In genomic region chr2:119679846-119680245, GRCh38 we compare ENCODE assay signal across 8 cellular contexts. TPM values are rescaled to one million over a fixed set of nuclear protein-coding genes. Genes with fewer than 3 reads are reported as not detected.
DNase-seq lines count a peak whose midpoint lies in the region; ATAC-seq lines count a peak whose summit lies in the region.

No MANE protein-coding gene starts in this region.

- peak overlapping the region; percentile 55 to 84 for H3K4me3 ChIP-seq in CD4-positive, alpha-beta memory T cell (ENCODE audit: low read length in 2 of 2)
- H3K4me3 ChIP-seq in endocrine pancreas (ENCODE audit: control insufficient read depth, insufficient read depth, low read length) (peak overlapping the region; percentile 86), neuronal stem cell (ENCODE audit: low read length in 2 of 2) (peak overlapping the region; percentile 90 to 92)

- peaks cover 17% of the 10 kb centered on the region for H3K4me1 ChIP-seq in CD4-positive, alpha-beta memory T cell (ENCODE audit: insufficient read depth, low read length)
- no peaks in the 10 kb centered on the region for H3K4me1 ChIP-seq in endocrine pancreas (ENCODE audit: control insufficient read depth, insufficient read depth, low read length)
- peaks cover 9 to 11% of the 10 kb centered on the region in 2 donors for H3K4me1 ChIP-seq in neuronal stem cell (ENCODE audit: control insufficient read depth in 2 of 2, insufficient read depth in 1 of 2, low read depth in 1 of 2, low read length in 2 of 2)

- DNase-seq in CD4-positive, alpha-beta memory T cell, result no peak
- DNase-seq in NCI-H82 treated with DMSO at 0.1 percent for 48 hours (lab: John Stamatoyannopoulos, UW; ENCODE audit: unreplicated experiment) (peak; percentile 99), neuronal stem cell (ENCODE audit: low spot score) (no peak), occipital lobe (lab: John Stamatoyannopoulos, UW) (no peak)

- peaks cover 9 to 27% of the 10 kb centered on the region in 2 donors for H3K36me3 Mint-ChIP-seq in CD4-positive, alpha-beta memory T cell

- no peak overlapping the region for H3K14ac ChIP-seq in neuronal stem cell (ENCODE audit: low read length)

- H3K27me3 Mint-ChIP-seq in CD4-positive, alpha-beta memory T cell, result peaks cover 0 to 6% of the 10 kb centered on the region in 2 donors

- H2BK120ac ChIP-seq in neuronal stem cell (ENCODE audit: low read depth, low read length), result no peak overlapping the region

- CTCF ChIA-PET in CD4-positive, alpha-beta memory T cell (lab: Charles Lee; ENCODE audit: partially characterized antibody), result no interaction called here

- no CpG with 5 or more reads among the region's 2 CpGs for whole genome bisulfite sequencing in neuronal stem cell (ENCODE audit: extremely low coverage in 2 of 2, insufficient read length in 2 of 2, insufficient replicate concordance in 1 of 2), 2 donors

- H2AK5ac ChIP-seq in neuronal stem cell (ENCODE audit: low read depth, low read length), result no peak overlapping the region

- peak overlapping the region; percentile 80 for H3K4me2 ChIP-seq in neuronal stem cell (ENCODE audit: insufficient read depth, low read length, poor library complexity, severe bottlenecking)

- H3K79me1 ChIP-seq in neuronal stem cell (ENCODE audit: low read depth, low read length), result peaks cover 6% of the 10 kb centered on the region

- H3K27me3 ChIP-seq in CD4-positive, alpha-beta memory T cell (ENCODE audit: insufficient read depth, low read length), result no peaks in the 10 kb centered on the region
- no peaks in the 10 kb centered on the region for H3K27me3 ChIP-seq in endocrine pancreas (ENCODE audit: control insufficient read depth, insufficient read depth, low read length)
- peaks cover 0 to 7% (median 0%) of the 10 kb centered on the region in 3 experiments for H3K27me3 ChIP-seq in neuronal stem cell (ENCODE audit: control insufficient read depth in 3 of 3, insufficient read depth in 3 of 3, low read depth in 1 of 3, low read length in 3 of 3)

- H4K91ac ChIP-seq in neuronal stem cell (ENCODE audit: low read depth, low read length, poor library complexity), result no peak overlapping the region

- no peaks in the 10 kb centered on the region for H3K9me3 ChIP-seq in CD4-positive, alpha-beta memory T cell (ENCODE audit: control insufficient read depth in 1 of 2, low read length in 2 of 2)
- H3K9me3 ChIP-seq in endocrine pancreas (ENCODE audit: control insufficient read depth, low read length) (no peaks in the 10 kb centered on the region), neuronal stem cell (replicated peaks in 1 of 2; ENCODE audit: control insufficient read depth in 2 of 2, insufficient read depth in 1 of 2, low read depth in 1 of 2, low read length in 2 of 2) (no peaks in the 10 kb centered on the region)

- intact Hi-C loops in CD4-positive, alpha-beta memory T cell (cut with micrococcal nuclease), result loop anchor here (1.0 to 2.0 kb wide), 8 partner anchors 15 to 1865 kb away; partner anchors contain the start of genes C2orf76, DBI, DDX18 and EPB41L5

- H3K4ac ChIP-seq in neuronal stem cell (ENCODE audit: low read length), result no peak overlapping the region

- no peak overlapping the region for H2BK12ac ChIP-seq in neuronal stem cell (ENCODE audit: low read length)

- peaks cover 0 to 12% (median 0%) of the 10 kb centered on the region in 8 donors for H3K9me3 Mint-ChIP-seq in CD4-positive, alpha-beta memory T cell

- peak overlapping the region; percentile 75 to 96 (median 94) for H3K4me3 Mint-ChIP-seq in CD4-positive, alpha-beta memory T cell

- H3K27ac ChIP-seq in CD4-positive, alpha-beta memory T cell (ENCODE audit: low read depth, low read length), result peak overlapping the region; percentile 75
- no peak overlapping the region for H3K27ac ChIP-seq in neuronal stem cell (replicated peaks; ENCODE audit: low read length)

- H2BK15ac ChIP-seq in neuronal stem cell (ENCODE audit: low read length), result no peak overlapping the region

- POLR2A ChIA-PET in CD4-positive, alpha-beta memory T cell (lab: Charles Lee; ENCODE audit: partially characterized antibody), result interaction anchor here (3.3 kb wide), 1 partner anchor 16 kb away, joined by 31 read pairs; no protein-coding TSS in a partner anchor

- H3K27ac Mint-ChIP-seq in CD4-positive, alpha-beta memory T cell, result peak overlapping the region; percentile 59 to 98 (median 96)

- H3K4me1 Mint-ChIP-seq in CD4-positive, alpha-beta memory T cell, result peaks cover 22 to 49% (median 35%) of the 10 kb centered on the region in 4 donors

- H3K23ac ChIP-seq in neuronal stem cell (ENCODE audit: low read depth, low read length, poor library complexity), result no peak overlapping the region

- no peak overlapping the region for H2BK5ac ChIP-seq in neuronal stem cell (ENCODE audit: low read length)

- H3K18ac ChIP-seq in neuronal stem cell (ENCODE audit: low read length), result no peak overlapping the region

- ATAC-seq in GM21825 (IDR thresholded peaks at IDR 0.05; ENCODE audit: unreplicated experiment), result no peak
- no peak for ATAC-seq in GM19324 (IDR thresholded peaks at IDR 0.05; ENCODE audit: low FRiP score, unreplicated experiment)
- no peak for ATAC-seq in HG03135 (IDR thresholded peaks at IDR 0.05; ENCODE audit: unreplicated experiment)

- no peak overlapping the region for H4K8ac ChIP-seq in neuronal stem cell (ENCODE audit: low read depth, low read length)

- peak overlapping the region; percentile 96 for H2AFZ ChIP-seq in neuronal stem cell (ENCODE audit: low read length)

- H3K36me3 ChIP-seq in CD4-positive, alpha-beta memory T cell (ENCODE audit: insufficient read depth, low read length), result peaks cover 6% of the 10 kb centered on the region
- H3K36me3 ChIP-seq in endocrine pancreas (ENCODE audit: control insufficient read depth, insufficient read depth, low read length) (no peaks in the 10 kb centered on the region), neuronal stem cell (replicated peaks in 1 of 2; ENCODE audit: control insufficient read depth in 2 of 2, insufficient read depth in 2 of 2, low read length in 2 of 2) (peaks cover 13 to 32% of the 10 kb centered on the region in 2 donors)

- H3K9ac ChIP-seq in endocrine pancreas (ENCODE audit: control insufficient read depth, insufficient read depth, low read length) (no peak overlapping the region), neuronal stem cell (ENCODE audit: low read depth, low read length, poor library complexity) (no peak overlapping the region)

RNA-seq across cellular contexts. Expression of gene TMEM177, which starts 0.8 kb away (rescaled TPM):
- total RNA-seq in CD4-positive, alpha-beta memory T cell, result 10 to 100 TPM; 22.5 to 23.9 TPM
- 10 to 100 TPM in 1 of 2 donors, 1 to 10 TPM in 1; 9.1 to 10.8 TPM for polyA plus RNA-seq in CD4-positive, alpha-beta memory T cell
- polyA plus RNA-seq in neuronal stem cell (2013, experiment 1 of 2), result 17.9 TPM
- 17.5 TPM for polyA plus RNA-seq in neuronal stem cell (2013, experiment 2 of 2)
- 15.9 TPM for total RNA-seq in occipital lobe
